8 cellular contexts compared by ENCODE assay signal in genomic region chr17:7840875-7841274, GRCh38. TPM values are rescaled to one million over a fixed set of nuclear protein-coding genes. Genes with fewer than 3 reads are reported as not detected.
DNase-seq lines count a peak whose midpoint lies in the region; ATAC-seq and TF ChIP-seq lines count a peak whose summit lies in the region.

No MANE protein-coding gene starts in this region.

- intact Hi-C loops in colonic mucosa (cut with DNase I), result no loop called here

- H3K27me3 ChIP-seq in Karpas-422 (ENCODE audit: low read length) (no peaks in the 10 kb centered on the region), colonic mucosa (no peaks in the 10 kb centered on the region)

- ATAC-seq in naive thymus-derived CD8-positive, alpha-beta T cell, result no peak
- no peak for ATAC-seq in GM21825 (IDR thresholded peaks at IDR 0.05; ENCODE audit: unreplicated experiment)

- TF ChIP-seq CTCF in AG04449 (IDR thresholded peaks at IDR 0.05; ENCODE audit: insufficient read depth, low read length, missing control alignments) (no peak), colonic mucosa (IDR thresholded peaks at IDR 0.05) (no peak), GM10266 (IDR thresholded peaks at IDR 0.05; ENCODE audit: control insufficient read depth, insufficient read depth, low read depth, missing control alignments) (no peak)

- DNase-seq in AG04449 (ENCODE audit: low read depth, low spot score), result no peak
- no peak for DNase-seq in Karpas-422
- DNase-seq in colonic mucosa, result no peak
- no peak for DNase-seq in naive thymus-derived CD8-positive, alpha-beta T cell
- no peak for DNase-seq in DMS114 treated with DMSO at 0.1 percent for 48 hours (lab: John Stamatoyannopoulos, UW; ENCODE audit: unreplicated experiment)
- no peak for DNase-seq in GM10266 (ENCODE audit: extremely low spot score)
- no peak for DNase-seq in ecto neural progenitor cell (ENCODE audit: low spot score)

- H2AFZ ChIP-seq in Karpas-422 (ENCODE audit: low read length), result no peak overlapping the region

- H3K27ac Mint-ChIP-seq in naive thymus-derived CD8-positive, alpha-beta T cell, result peak overlapping the region; percentile 80 to 99 (median 98)

- CTCF ChIA-PET in AG04449 (lab: Yijun Ruan, JAX), result interaction anchor here (0.6 to 7.0 kb wide), 8 partner anchors 9 to 153 kb away, joined by 3 to 36 read pairs (median 4); partner anchors contain the start of genes TP53 and WRAP53

- H4K20me1 ChIP-seq in Karpas-422 (ENCODE audit: insufficient read depth, low read depth, low read length), result peaks cover 8% of the 10 kb centered on the region; the same call in 1 of the 2 replicates

- peaks cover 0 to 16% (median 0%) of the 10 kb centered on the region in 3 donors for H3K36me3 Mint-ChIP-seq in naive thymus-derived CD8-positive, alpha-beta T cell

- H3K9me3 ChIP-seq in Karpas-422 (ENCODE audit: low read length) (no peaks in the 10 kb centered on the region), colonic mucosa (no peaks in the 10 kb centered on the region)

- H3K4me1 ChIP-seq in Karpas-422 (ENCODE audit: low read length) (peaks cover 65% of the 10 kb centered on the region), colonic mucosa (peaks cover 44% of the 10 kb centered on the region)

- H3K9ac ChIP-seq in Karpas-422 (ENCODE audit: low read length) (peak overlapping the region; percentile 92), colonic mucosa (ENCODE audit: low read depth in 2 of 2, low read length in 2 of 2) (peak overlapping the region in 1 of 2 donors; percentile 97)

- POLR2A ChIA-PET in AG04449 (lab: Yijun Ruan, JAX), result interaction anchor here (0.7 kb wide), 1 partner anchor 43 kb away, joined by 3 read pairs; no protein-coding TSS in a partner anchor
- POLR2A ChIA-PET in naive thymus-derived CD8-positive, alpha-beta T cell (lab: Charles Lee), result interaction anchor here (0.7 to 6.9 kb wide), 6 partner anchors 8 to 154 kb away, joined by 3 to 54 read pairs (median 6); partner anchors contain the start of genes CYB5D1, NAA38, TMEM88 and TP53

- H3K9me3 Mint-ChIP-seq in naive thymus-derived CD8-positive, alpha-beta T cell, result no peaks in the 10 kb centered on the region

- H3K4me3 Mint-ChIP-seq in naive thymus-derived CD8-positive, alpha-beta T cell, result peak overlapping the region; percentile 85 to 100 (median 93)

- peaks cover 0 to 6% (median 0%) of the 10 kb centered on the region in 5 donors for H3K27me3 Mint-ChIP-seq in naive thymus-derived CD8-positive, alpha-beta T cell

- H3K4me1 Mint-ChIP-seq in naive thymus-derived CD8-positive, alpha-beta T cell, result peaks cover 63 to 87% (median 68%) of the 10 kb centered on the region in 4 donors

- H3K9me2 ChIP-seq in Karpas-422 (replicated peaks; ENCODE audit: insufficient read depth, low read length), result no peaks in the 10 kb centered on the region

- peak overlapping the region; percentile 95 for H3K27ac ChIP-seq in Karpas-422 (ENCODE audit: low read length)
- peak overlapping the region; percentile 93 for H3K27ac ChIP-seq in colonic mucosa

- H3K4me3 ChIP-seq in AG04449 (ENCODE audit: low read depth, low read length) (peak overlapping the region; percentile 73), Karpas-422 (ENCODE audit: low read length) (peak overlapping the region; percentile 88), colonic mucosa (peak overlapping the region; percentile 76)

- H3K36me3 ChIP-seq in Karpas-422 (ENCODE audit: insufficient read depth, low read length) (no peaks in the 10 kb centered on the region), colonic mucosa (no peaks in the 10 kb centered on the region)

- H3K4me2 ChIP-seq in Karpas-422 (ENCODE audit: low read depth, low read length, poor library complexity, severe bottlenecking), result peak overlapping the region; percentile 96

- H3K79me2 ChIP-seq in Karpas-422 (ENCODE audit: low read length), result peaks cover 40% of the 10 kb centered on the region

RNA-seq across cellular contexts. Expression of gene KDM6B, which starts 6.9 kb away (rescaled TPM):
- 11.9 and 34.6 TPM in 2 replicates for total RNA-seq in Karpas-422 (2014; rRNA removed; shearing (Covaris generic); ENCODE audit: low replicate concordance)
- total RNA-seq in colonic mucosa, result 10 to 100 TPM; 32.7 to 42.6 TPM
- 100 to 1,000 TPM; 113 TPM for total RNA-seq in naive thymus-derived CD8-positive, alpha-beta T cell
- polyA plus RNA-seq in naive thymus-derived CD8-positive, alpha-beta T cell, result 1 to 10 TPM in 2 of 3 donors, under 1 TPM in 1; 0.28 to 1.2 (median 1.0) TPM

RNA-seq across cellular contexts. Expression of gene TMEM88, which starts 14.0 kb away (rescaled TPM):
- 0.69 and 1.4 TPM in 2 replicates for total RNA-seq in Karpas-422 (2014; rRNA removed; shearing (Covaris generic); ENCODE audit: low replicate concordance)
- 1 to 10 TPM; 2.5 to 2.7 TPM for total RNA-seq in colonic mucosa
- total RNA-seq in naive thymus-derived CD8-positive, alpha-beta T cell, result 1 to 10 TPM; 6.9 to 7.2 TPM
- not detected for polyA plus RNA-seq in naive thymus-derived CD8-positive, alpha-beta T cell

RNA-seq across cellular contexts. Expression of gene NAA38, which starts 16.5 kb away (rescaled TPM):
- total RNA-seq in Karpas-422 (2014; rRNA removed; shearing (Covaris generic); ENCODE audit: low replicate concordance), result 313 and 321 TPM in 2 replicates
- 100 to 1,000 TPM in 1 of 2 donors, 10 to 100 TPM in 1; 59.5 to 133 TPM for total RNA-seq in colonic mucosa
- total RNA-seq in naive thymus-derived CD8-positive, alpha-beta T cell, result 10 to 100 TPM; 16.0 to 24.1 TPM
- 100 to 1,000 TPM; 125 to 169 (median 152) TPM for polyA plus RNA-seq in naive thymus-derived CD8-positive, alpha-beta T cell

RNA-seq across cellular contexts. Expression of gene CYB5D1, which starts 16.9 kb away (rescaled TPM):
- 8.5 and 10.9 TPM in 2 replicates for total RNA-seq in Karpas-422 (2014; rRNA removed; shearing (Covaris generic); ENCODE audit: low replicate concordance)
- 10 to 100 TPM in 1 of 2 donors, 1 to 10 TPM in 1; 9.4 to 18.2 TPM for total RNA-seq in colonic mucosa
- total RNA-seq in naive thymus-derived CD8-positive, alpha-beta T cell, result 1 to 10 TPM; 8.5 to 9.8 TPM
- polyA plus RNA-seq in naive thymus-derived CD8-positive, alpha-beta T cell, result 1 to 10 TPM; 3.5 to 6.0 (median 5.1) TPM

RNA-seq across cellular contexts. Expression of gene CHD3, which starts 47.7 kb away (rescaled TPM):
- total RNA-seq in Karpas-422 (2014; rRNA removed; shearing (Covaris generic); ENCODE audit: low replicate concordance), result 191 and 346 TPM in 2 replicates
- 100 to 1,000 TPM in 1 of 2 donors, 10 to 100 TPM in 1; 56.3 to 108 TPM for total RNA-seq in colonic mucosa
- 100 to 1,000 TPM; 277 to 281 TPM for total RNA-seq in naive thymus-derived CD8-positive, alpha-beta T cell
- polyA plus RNA-seq in naive thymus-derived CD8-positive, alpha-beta T cell, result 10 to 100 TPM in 2 of 3 donors, 1 to 10 TPM in 1; 4.3 to 29.2 (median 15.5) TPM
